Comparison of ENCODE assay signal across 16 cellular contexts in the genomic region with DNA sequence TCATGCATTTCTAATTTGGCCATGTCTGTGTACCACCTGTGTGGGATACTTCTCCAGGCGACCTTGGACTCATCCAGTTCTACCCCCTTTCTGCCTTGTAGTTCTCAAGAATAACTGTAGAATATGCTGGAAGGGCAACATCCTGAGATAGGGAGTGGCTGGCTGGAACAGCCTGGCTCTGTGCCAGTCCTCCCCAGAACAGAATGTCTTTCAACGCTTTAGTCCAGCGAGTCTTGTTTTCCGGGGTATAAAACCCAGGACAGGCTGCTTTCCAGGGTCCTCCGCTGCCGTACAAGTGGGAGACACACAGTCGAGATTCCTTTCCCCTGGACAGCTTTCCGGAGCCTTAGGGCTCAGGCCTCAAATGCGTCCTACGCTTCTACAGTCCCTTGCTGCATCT. TPM values are rescaled to one million over a fixed set of nuclear protein-coding genes. Genes with fewer than 3 reads are reported as not detected.
A peak's percentile ranks its signal among the peaks of the same experiment; 100 is the strongest.
DNase-seq lines count a peak whose midpoint lies in the region; ATAC-seq, FAIRE-seq and TF ChIP-seq lines count a peak whose summit lies in the region.
"Had no signal": no experiment of that assay in that cellular context is flagged by ENCODE, and none has a peak within 500 bp of the region (broad histone marks: within the 10 kb centered on the region; RNA-seq: fewer than 3 reads in every experiment).

No MANE protein-coding gene starts in this region.

- no peak overlapping the region for H3K4me2 ChIP-seq in K562 (ENCODE audit: insufficient read depth, low read length)
- H3K4me2 ChIP-seq: BLaER1 had no signal

- no peaks in the 10 kb centered on the region for H4K20me1 ChIP-seq in K562 (replicated peaks; ENCODE audit: control insufficient read depth, insufficient read depth, low read length)
- H4K20me1 ChIP-seq: BLaER1 had no signal

- CTCF ChIA-PET in K562 (lab: Yijun Ruan, JAX; ENCODE audit: low intra/inter-chr PET ratio) = no interaction called here

- H3K27me3 ChIP-seq in K562 (ENCODE audit: control insufficient read depth in 2 of 2, insufficient read depth in 2 of 2, low read length in 2 of 2) (peaks cover 11 to 48% of the 10 kb centered on the region in 2 experiments), testis (no peaks in the 10 kb centered on the region)
- H3K27me3 ChIP-seq: BLaER1 had no signal

- H3K36me3 ChIP-seq in K562 (ENCODE audit: control insufficient read depth, insufficient read depth, low read length) (no peaks in the 10 kb centered on the region), testis (ENCODE audit: low read depth, missing control alignments) (no peaks in the 10 kb centered on the region)
- H3K36me3 ChIP-seq: BLaER1 had no signal

- H3K9ac ChIP-seq in K562 (ENCODE audit: insufficient read depth in 1 of 2, low read depth in 2 of 2, low read length in 2 of 2) = no peak overlapping the region
- H3K9ac ChIP-seq: BLaER1, GM23248 had no signal

- H3K4me3 ChIP-seq in K562 = no peak overlapping the region
- H3K4me3 ChIP-seq in testis = no peak overlapping the region
- H3K4me3 ChIP-seq: BLaER1, GM23248 had no signal

- 11% methylated on average over 10 of the region's 10 CpGs for WGBS in K562 (ENCODE audit: insufficient coverage, low coverage, missing lambda C conversion rate)
- WGBS in testis, 2 donors = 59 to 75% methylated on average over 10 of the region's 10 CpGs

- no peak for TF ChIP-seq EP300 in K562 (IDR thresholded peaks at IDR 0.05; ENCODE audit: low read length)

- BruUV-seq in K562 (replicated peaks; lab: Mats Ljungman, UMichigan) = no TSS peak

- POLR2A ChIA-PET in K562 (lab: Yijun Ruan, JAX) = interaction anchor here (0.9 kb wide), 1 partner anchor 13 kb away, joined by 3 read pairs; no protein-coding TSS in a partner anchor

- no peak overlapping the region for H3K27ac ChIP-seq in K562 (ENCODE audit: extremely low read depth, low read depth, low read length)
- no peak overlapping the region for H3K27ac ChIP-seq in testis
- H3K27ac ChIP-seq: BLaER1, GM23248 had no signal

- H3K9me3 ChIP-seq in K562 (replicated peaks; ENCODE audit: control insufficient read depth, insufficient read depth, low read depth, low read length) = no peaks in the 10 kb centered on the region
- H3K9me3 ChIP-seq in testis = no peaks in the 10 kb centered on the region

- no peak for FAIRE-seq in K562 (lab: Jason Lieb, UNC)
- FAIRE-seq: G401.6, GM12892, GM18507 had no signal

- TF ChIP-seq RAD21 in K562 (CRISPR knock-in tag; conservative IDR thresholded peaks at IDR 0.05 in 1 of 2, IDR thresholded peaks at IDR 0.05 in 1 of 2) = no peak

- in situ Hi-C loops in K562 (cut with MboI) = no loop called here

- peak; percentile 22 for DNase-seq in cardiac septum (ENCODE audit: low spot score)
- no peak for DNase-seq in left ventricle myocardium superior
- DNase-seq in K562 (ENCODE audit: extremely low read depth in 1 of 4, low spot score in 3 of 4) = peak in 1 of 4 experiments; percentile 24
- DNase-seq in testis = peak; percentile 30
- DNase-seq in activated CD8-positive, alpha-beta memory T cell treated with anti-CD3 and anti-CD28 coated beads for 24 hours = no peak
- DNase-seq in GOT3 (lab: John Stamatoyannopoulos, UW) = no peak
- DNase-seq: 8988T; CD4-positive, alpha-beta memory T cell; GM23248; H7 had no signal

- H3K4me1 ChIP-seq in K562 (replicated peaks in 1 of 2; ENCODE audit: control insufficient read depth in 2 of 2, insufficient read depth in 2 of 2, low read length in 2 of 2) = peaks cover 3 to 10% of the 10 kb centered on the region in 2 experiments; a peak in 4 of 5 replicates
- peaks cover 4% of the 10 kb centered on the region for H3K4me1 ChIP-seq in testis

- TF ChIP-seq POLR2A in K562 (conservative IDR thresholded peaks at IDR 0.05) (no peak), testis (IDR thresholded peaks at IDR 0.05) (no peak)

- ATAC-seq in left ventricle myocardium superior (no peak), K562 (no peak), HG02840 (IDR thresholded peaks at IDR 0.05; ENCODE audit: low FRiP score, unreplicated experiment) (no peak)
- ATAC-seq: HCT116 had no signal

- intact Hi-C loops in cardiac septum (cut with DNase I) (no loop called here), left ventricle myocardium superior (cut with micrococcal nuclease) (no loop called here), K562 (cut with micrococcal nuclease) (no loop called here), testis (cut with DNase I; ENCODE audit: low total_unique reads) (no loop called here)

- TF ChIP-seq CTCF in K562 (IDR thresholded peaks at IDR 0.05 in 2 of 3, conservative IDR thresholded peaks at IDR 0.05 in 1 of 3; ENCODE audit: insufficient read depth in 2 of 3, low read depth in 1 of 3, low read length in 3 of 3) = no peak
- no peak for TF ChIP-seq CTCF in testis (IDR thresholded peaks at IDR 0.05)

- no peak overlapping the region for H2AFZ ChIP-seq in K562 (ENCODE audit: low read depth, low read length)
- H2AFZ ChIP-seq: GM23248 had no signal

- H3K9me1 ChIP-seq in K562 (ENCODE audit: control insufficient read depth, insufficient read depth, low read length) = no peaks in the 10 kb centered on the region

- H3K79me2 ChIP-seq in K562 (ENCODE audit: control insufficient read depth, insufficient read depth, low read length) = no peaks in the 10 kb centered on the region

TF ChIP-seq in K562, 482 proteins besides CTCF, POLR2A, EP300 and RAD21:
- TF ChIP-seq NFIX (CRISPR knock-in tag; IDR thresholded peaks at IDR 0.05; ENCODE audit: low read depth) (0 out of 2 replicates have a peak, but pooled peaks have one; percentile 36), ERF (CRISPR knock-in tag; IDR thresholded peaks at IDR 0.05) (no peak), NFIC (IDR thresholded peaks at IDR 0.05) (peak; percentile 89), PML (IDR thresholded peaks at IDR 0.05; ENCODE audit: low read length) (no peak), ZNF224 (CRISPR knock-in tag; IDR thresholded peaks at IDR 0.05) (peak; percentile 99)

RNA-seq across cellular contexts. Expression of a gene that starts 45.4 kb away (rescaled TPM):
- total RNA-seq in cardiac septum (10.3 TPM), left ventricle myocardium superior (6.4 TPM), K562 (2014; rRNA removed) (16.8 and 17.7 TPM in 2 replicates), K562 (2014; rRNA removed; fragmentation: Illumina TruSeq; extraction: Trizol) (16.7 and 18.2 TPM in 2 replicates), K562 (2015; rRNA removed; fragmentation: Illumina TruSeq; extraction: Trizol) (17.2 and 18.0 TPM in 2 replicates), K562 (2021) (11.4 and 13.6 TPM in 2 replicates), testis (10 to 100 TPM; 10.6 TPM)
- total RNA-seq in K562 (2011; cell fraction: chromatin; rRNA removed; ENCODE audit: low replicate concordance) = 2.1 and 9.3 TPM in 2 replicates
- 1.8 and 2.0 TPM in 2 replicates for total RNA-seq in K562 (2011; cell fraction: nucleolus; rRNA removed)
- 8.0 and 16.4 TPM in 2 replicates for total RNA-seq in K562 (2011; cell fraction: nucleoplasm; rRNA removed)
- polyA plus RNA-seq in K562 (2011; rRNA removed) (5.1 and 5.9 TPM in 2 replicates), K562 (2014; fragmentation: Illumina TruSeq; extraction: Trizol) (12.3 and 14.1 TPM in 2 replicates), K562 (2014; fragmentation: Nextera tagmentation; extraction: Ambion mirVana) (1 to 10 TPM; 5.1 to 5.5 TPM), K562 (2014; rRNA removed) (15.2 and 18.2 TPM in 2 replicates), testis (ENCODE audit: insufficient read depth, low read depth, low replicate concordance) (7.3 TPM)
- 0.85 and 1.3 TPM in 2 replicates for polyA plus RNA-seq in K562 (2011; cell fraction: cytosol; rRNA removed)
- polyA plus RNA-seq in K562 (2011; cell fraction: nucleus; rRNA removed) = 4.1 and 5.3 TPM in 2 replicates
- polyA plus RNA-seq in K562 (2012) = 14.2 and 14.4 TPM in 2 replicates
- 6.3 and 6.4 TPM in 2 replicates for polyA minus RNA-seq in K562 (2011; rRNA and poly(A)+ RNA removed)
- polyA minus RNA-seq in K562 (2011; cell fraction: cytosol; rRNA and poly(A)+ RNA removed) = 1.7 and 1.9 TPM in 2 replicates
- polyA minus RNA-seq in K562 (2011; cell fraction: nucleus; rRNA and poly(A)+ RNA removed) = 6.3 and 9.3 TPM in 2 replicates

Comparison
In these comparisons a context has a peak if more than half of its experiments do, and no peak if none do; other contexts are left out.
1. DNase-seq: peak in cardiac septum (single experiment) and testis (single experiment); none in left ventricle myocardium superior (single experiment), activated CD8-positive, alpha-beta memory T cell treated with anti-CD3 and anti-CD28 coated beads for 24 hours (single experiment) and GOT3 (single experiment).